21 cellular contexts compared by ENCODE assay signal in genomic region chr13:23725922-23726321, GRCh38.
"Had no signal": no experiment of that assay in that cellular context is flagged by ENCODE, and none has a peak within 500 bp of the region (broad histone marks: within the 10 kb centered on the region; RNA-seq: fewer than 3 reads in every experiment).

No MANE protein-coding gene starts in this region.

- H3K27me3 Mint-ChIP-seq: activated naive CD8-positive, alpha-beta T cell; central memory CD8-positive, alpha-beta T cell; memory B cell; naive B cell; stimulated activated naive CD8-positive, alpha-beta T cell treated with anti-CD3 and anti-CD28 coated beads, Interleukin-15, Interleukin-2, amounts not matched to agents 100 ng/mL and 50 ng/mL, for 24 hours; type B pancreatic cell had no signal

- H3K9me3 Mint-ChIP-seq: activated T-helper 1 cell treated with anti-CD3 and anti-CD28 coated beads, Interleukin-12 subunit alpha, Interleukin-12 subunit beta, Interleukin-2, Interleukin-4 antibody, amounts not matched to agents 30 ng/mL and 10 ng/mL and 1 ng/mL, durations not matched to agents 14 hours and 24 hours and 36 hours; central memory CD8-positive, alpha-beta T cell; naive B cell; stimulated activated naive CD8-positive, alpha-beta T cell treated with anti-CD3 and anti-CD28 coated beads, Interleukin-15, Interleukin-2, amounts not matched to agents 100 ng/mL and 50 ng/mL, for 24 hours; type B pancreatic cell had no signal

- H3K36me3 ChIP-seq: colonic mucosa, left lung, ovary had no signal

- H3K27ac Mint-ChIP-seq: activated naive CD8-positive, alpha-beta T cell; activated T-helper 1 cell treated with anti-CD3 and anti-CD28 coated beads, Interleukin-12 subunit alpha, Interleukin-12 subunit beta, Interleukin-2, Interleukin-4 antibody, amounts not matched to agents 30 ng/mL and 10 ng/mL and 1 ng/mL, durations not matched to agents 14 hours and 24 hours and 36 hours; memory B cell; naive B cell; stimulated activated naive CD8-positive, alpha-beta T cell treated with anti-CD3 and anti-CD28 coated beads, Interleukin-15, Interleukin-2, amounts not matched to agents 100 ng/mL and 50 ng/mL, for 24 hours; type B pancreatic cell had no signal

- H3K9me3 ChIP-seq: body of pancreas, colonic mucosa, gastroesophageal sphincter, heart left ventricle, left lung, mucosa of descending colon, ovary had no signal

- H3K27ac ChIP-seq: body of pancreas, colonic mucosa, left lung, ovary, SK-N-MC had no signal

- ATAC-seq: body of pancreas, gastroesophageal sphincter, left lung, mucosa of descending colon had no signal

- DNase-seq: activated CD4-positive, alpha-beta T cell treated with anti-CD3 and anti-CD28 coated beads, Interleukin-2, amount 50 U/mL, for 4 hours; activated gamma-delta T cell treated with Interleukin-2 at 50 U/mL for 16 hours; amygdala; body of pancreas; colonic mucosa; heart left ventricle; kidney; left lung; mucosa of descending colon; naive B cell; ovary; stimulated activated CD4-positive, alpha-beta T cell treated with anti-CD3 and anti-CD28 coated beads, Interleukin-12 subunit alpha, Interleukin-12 subunit beta, amount 100 ng/mL, for 4 hours; stimulated activated CD4-positive, alpha-beta T cell treated with anti-CD3 and anti-CD28 coated beads, Interleukin-1b, Interleukin-23, amount 100 ng/mL, for 48 hours had no signal

- H3K4me1 ChIP-seq: body of pancreas, colonic mucosa had no signal

- H3K4me3 Mint-ChIP-seq: activated naive CD8-positive, alpha-beta T cell; activated T-helper 1 cell treated with anti-CD3 and anti-CD28 coated beads, Interleukin-12 subunit alpha, Interleukin-12 subunit beta, Interleukin-2, Interleukin-4 antibody, amounts not matched to agents 30 ng/mL and 10 ng/mL and 1 ng/mL, durations not matched to agents 14 hours and 24 hours and 36 hours; central memory CD8-positive, alpha-beta T cell; memory B cell; naive B cell; stimulated activated naive CD8-positive, alpha-beta T cell treated with anti-CD3 and anti-CD28 coated beads, Interleukin-15, Interleukin-2, amounts not matched to agents 100 ng/mL and 50 ng/mL, for 24 hours; type B pancreatic cell had no signal

- H3K4me3 ChIP-seq: body of pancreas, colonic mucosa, gastroesophageal sphincter, heart left ventricle, left lung, mucosa of descending colon, ovary, SK-N-MC had no signal

- H3K4me1 Mint-ChIP-seq: central memory CD8-positive, alpha-beta T cell; memory B cell; naive B cell had no signal

- H3K27me3 ChIP-seq: body of pancreas, colonic mucosa, gastroesophageal sphincter, heart left ventricle, left lung, ovary had no signal
